Comparison of ENCODE assay signal across 25 cellular contexts in the genomic region with DNA sequence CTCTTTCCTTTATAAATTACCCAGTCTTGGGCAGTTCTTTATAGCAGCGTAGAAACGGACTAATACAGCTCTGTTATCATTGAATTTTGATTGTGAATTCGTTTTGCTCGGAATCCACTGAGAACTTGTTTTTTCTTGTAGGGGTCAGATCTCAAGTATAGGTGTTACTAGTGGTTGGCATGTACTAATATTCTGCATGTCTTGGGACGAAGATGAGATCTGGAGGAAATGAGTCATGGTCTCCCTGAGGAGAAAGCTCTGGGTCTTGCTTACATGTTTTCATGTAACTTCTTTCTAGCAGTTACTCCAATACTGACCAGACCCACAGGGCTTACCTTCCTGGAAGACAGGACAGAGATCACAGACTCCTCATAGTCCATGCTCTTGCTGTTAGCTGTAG. TPM values are rescaled to one million over a fixed set of nuclear protein-coding genes. Genes with fewer than 3 reads are reported as not detected.
DNase-seq lines count a peak whose midpoint lies in the region; ATAC-seq and TF ChIP-seq lines count a peak whose summit lies in the region.
"Had no signal": no experiment of that assay in that cellular context is flagged by ENCODE, and none has a peak within 500 bp of the region (broad histone marks: within the 10 kb centered on the region; RNA-seq: fewer than 3 reads in every experiment).

No MANE protein-coding gene starts in this region.

- H3K9me3 Mint-ChIP-seq in activated naive CD4-positive, alpha-beta T cell treated with anti-CD3 and anti-CD28 coated beads, Interleukin-2, amount 10 ng/mL, durations not matched to agents 7 days and 5 days, result peaks cover 9% of the 10 kb centered on the region

- POLR2A ChIA-PET in AG04449 (lab: Yijun Ruan, JAX), result no interaction called here

- no peaks in the 10 kb centered on the region for H3K9me3 ChIP-seq in aorta (ENCODE audit: control insufficient read depth, low read length)
- H3K9me3 ChIP-seq: mucosa of descending colon, sigmoid colon, thoracic aorta had no signal

- H3K4me1 Mint-ChIP-seq in activated naive CD4-positive, alpha-beta T cell treated with anti-CD3 and anti-CD28 coated beads, Interleukin-2, amount 10 ng/mL, durations not matched to agents 7 days and 5 days, result no peaks in the 10 kb centered on the region
- H3K4me1 Mint-ChIP-seq: CD4-positive, CD25-positive, alpha-beta regulatory T cell had no signal

- H3K4me3 Mint-ChIP-seq in activated naive CD4-positive, alpha-beta T cell treated with anti-CD3 and anti-CD28 coated beads, Interleukin-2, amount 10 ng/mL, durations not matched to agents 7 days and 5 days, result no peak overlapping the region
- H3K4me3 Mint-ChIP-seq: activated naive CD8-positive, alpha-beta T cell; CD4-positive, CD25-positive, alpha-beta regulatory T cell; stimulated activated memory B cell treated with anti-CD40 and anti-IgM and Interleukin-4, amounts not matched to agents 10 μg/mL and 1 μg/mL and 100 μg/mL, for 72 hours had no signal

- intact Hi-C loops in aorta (cut with DNase I), result no loop called here

- 62 to 71% methylated on average over 5 of the region's 5 CpGs for WGBS in aorta, 2 donors

- H3K27ac Mint-ChIP-seq in activated naive CD4-positive, alpha-beta T cell treated with anti-CD3 and anti-CD28 coated beads, Interleukin-2, amount 10 ng/mL, durations not matched to agents 7 days and 5 days, result no peak overlapping the region
- H3K27ac Mint-ChIP-seq: activated naive CD8-positive, alpha-beta T cell; CD4-positive, CD25-positive, alpha-beta regulatory T cell; stimulated activated memory B cell treated with anti-CD40 and anti-IgM and Interleukin-4, amounts not matched to agents 10 μg/mL and 1 μg/mL and 100 μg/mL, for 72 hours had no signal

- no peaks in the 10 kb centered on the region for H3K4me1 ChIP-seq in aorta (ENCODE audit: control insufficient read depth in 1 of 2, insufficient read depth in 2 of 2, low read length in 2 of 2)
- H3K4me1 ChIP-seq: heart left ventricle, left lung, sigmoid colon had no signal

- no peaks in the 10 kb centered on the region for H3K27me3 Mint-ChIP-seq in activated naive CD4-positive, alpha-beta T cell treated with anti-CD3 and anti-CD28 coated beads, Interleukin-2, amount 10 ng/mL, durations not matched to agents 7 days and 5 days
- H3K27me3 Mint-ChIP-seq: activated naive CD8-positive, alpha-beta T cell; CD4-positive, CD25-positive, alpha-beta regulatory T cell had no signal

- no peak overlapping the region for H3K27ac ChIP-seq in brain microvascular endothelial cell
- no peak overlapping the region for H3K27ac ChIP-seq in aorta (ENCODE audit: low read depth in 1 of 2, low read length in 2 of 2)
- H3K27ac ChIP-seq: heart left ventricle, left lung, sigmoid colon, thoracic aorta had no signal

- ATAC-seq in aorta (ENCODE audit: low FRiP score), result no peak
- no peak for ATAC-seq in GM19023 (IDR thresholded peaks at IDR 0.05; ENCODE audit: unreplicated experiment)
- ATAC-seq: heart left ventricle; left lung; mucosa of descending colon; stimulated activated memory B cell treated with anti-CD40 and anti-IgM and Interleukin-4, amounts not matched to agents 10 μg/mL and 1 μg/mL and 100 μg/mL, for 72 hours had no signal

- H3K4me3 ChIP-seq in AG04449 (ENCODE audit: low read depth, low read length) (no peak overlapping the region), brain microvascular endothelial cell (ENCODE audit: low read depth, low read length) (no peak overlapping the region), foreskin fibroblast (ENCODE audit: low read depth in 1 of 2, low read length in 2 of 2) (no peak overlapping the region), aorta (ENCODE audit: low read length in 2 of 2) (no peak overlapping the region)
- H3K4me3 ChIP-seq: heart left ventricle, left lung, mucosa of descending colon, sigmoid colon, thoracic aorta had no signal

- no peaks in the 10 kb centered on the region for H3K36me3 Mint-ChIP-seq in activated naive CD4-positive, alpha-beta T cell treated with anti-CD3 and anti-CD28 coated beads, Interleukin-2, amount 10 ng/mL, durations not matched to agents 7 days and 5 days
- H3K36me3 Mint-ChIP-seq: CD4-positive, CD25-positive, alpha-beta regulatory T cell had no signal

- TF ChIP-seq CTCF in AG04449 (IDR thresholded peaks at IDR 0.05; ENCODE audit: insufficient read depth, low read length, missing control alignments) (no peak), brain microvascular endothelial cell (IDR thresholded peaks at IDR 0.05; ENCODE audit: low read depth, low read length, missing control alignments) (no peak), foreskin fibroblast (IDR thresholded peaks at IDR 0.05; ENCODE audit: low read depth, low read length) (no peak)

- in situ Hi-C loops in brain microvascular endothelial cell (cut with HindIII; ENCODE audit: low pct_ligation_motif_present, low sequenced_read_pairs), result no loop called here

- H3K27me3 ChIP-seq in brain microvascular endothelial cell (replicated peaks) (no peaks in the 10 kb centered on the region), aorta (ENCODE audit: control insufficient read depth in 1 of 2, insufficient read depth in 2 of 2, low read length in 1 of 2) (no peaks in the 10 kb centered on the region)
- H3K27me3 ChIP-seq: heart left ventricle, left lung, sigmoid colon had no signal

- CTCF ChIA-PET in AG04449 (lab: Yijun Ruan, JAX), result no interaction called here
- CTCF ChIA-PET in activated naive CD4-positive, alpha-beta T cell treated with anti-CD3 and anti-CD28 coated beads, Interleukin-2, amount 10 ng/mL, durations not matched to agents 7 days and 5 days (lab: Charles Lee), result interaction anchor here (1.8 kb wide), 1 partner anchor 130 kb away, joined by 5 read pairs; no protein-coding TSS in a partner anchor

- DNase-seq in AG04449 (ENCODE audit: low read depth, low spot score) (peak; percentile 9), LHCN-M2 (ENCODE audit: low read depth) (peak; percentile 44), brain microvascular endothelial cell (peak; percentile 32), foreskin fibroblast (peak; percentile 22 to 55), aorta (no peak), HUDEP-2 (lab: John Stamatoyannopoulos, UW; ENCODE audit: unreplicated experiment in 76 of 76) (no peak)
- DNase-seq in activated naive CD4-positive, alpha-beta T cell treated with anti-CD3 and anti-CD28 coated beads, Interleukin-2, amount 10 ng/mL, durations not matched to agents 7 days and 5 days, result no peak
- DNase-seq: ACHN; caudate nucleus; CD4-positive, CD25-positive, alpha-beta regulatory T cell; DMS153; heart left ventricle; Karpas-422; left lung; mucosa of descending colon; NCI-H1105; NCI-H526 treated with DMSO at 0.1 percent for 48 hours; Right ventricle myocardium superior; sigmoid colon; stimulated activated CD4-positive, alpha-beta T cell treated with anti-CD3 and anti-CD28 coated beads, Interleukin-1b, Interleukin-23, amount 100 ng/mL, for 48 hours; SW 1271 had no signal

- H3K36me3 ChIP-seq in brain microvascular endothelial cell (replicated peaks) (no peaks in the 10 kb centered on the region), aorta (ENCODE audit: control insufficient read depth in 1 of 2, insufficient read depth in 2 of 2, low read length in 1 of 2) (no peaks in the 10 kb centered on the region)
- H3K36me3 ChIP-seq: left lung, thoracic aorta had no signal

RNA-seq across cellular contexts. Expression of a gene that starts 30.3 kb away (rescaled TPM):
- total RNA-seq in LHCN-M2 (2014; rRNA removed) (8.0 and 9.0 TPM in 2 replicates), aorta (1 to 10 TPM; 5.9 to 8.0 TPM)
- 2.0 TPM for polyA plus RNA-seq in LHCN-M2 (2012)
- 1 to 10 TPM; 2.1 to 2.2 TPM for polyA plus RNA-seq in aorta

Comparison
In these comparisons a context has a peak if more than half of its experiments do, and no peak if none do; other contexts are left out.
1. DNase-seq: peak in AG04449 (single experiment), LHCN-M2 (single experiment), brain microvascular endothelial cell (single experiment) and foreskin fibroblast (2 of 2); none in aorta (0 of 2), activated naive CD4-positive, alpha-beta T cell treated with anti-CD3 and anti-CD28 coated beads, Interleukin-2, amount 10 ng/mL, durations not matched to agents 7 days and 5 days (single experiment) and HUDEP-2 (0 of 76).